12 cellular contexts compared by ENCODE assay signal in the genomic region with DNA sequence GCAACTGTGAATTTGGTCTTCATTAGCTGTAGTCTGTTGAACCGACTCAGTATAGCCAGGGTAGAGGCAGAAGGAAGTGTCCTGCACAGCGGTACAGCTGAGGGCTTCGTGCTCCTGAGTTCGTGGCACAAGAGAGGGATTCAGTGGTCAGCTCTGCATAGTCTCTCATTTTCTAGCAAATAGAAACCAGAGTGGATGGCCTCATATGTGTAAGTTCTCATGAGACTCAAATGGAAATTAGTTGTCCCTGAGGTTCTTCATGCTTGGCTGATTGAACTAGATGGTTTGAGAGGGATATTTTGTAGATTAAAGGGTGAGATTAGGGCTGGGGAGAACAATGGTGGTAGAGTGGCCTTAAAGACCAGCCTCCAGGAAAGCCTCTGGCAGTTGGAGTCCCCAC. TPM values are rescaled to one million over a fixed set of nuclear protein-coding genes. Genes with fewer than 3 reads are reported as not detected.
A peak's percentile ranks its signal among the peaks of the same experiment; 100 is the strongest.
DNase-seq lines count a peak whose midpoint lies in the region; ATAC-seq and TF ChIP-seq lines count a peak whose summit lies in the region.
"Had no signal": no experiment of that assay in that cellular context is flagged by ENCODE, and none has a peak within 500 bp of the region (broad histone marks: within the 10 kb centered on the region; RNA-seq: fewer than 3 reads in every experiment).

No MANE protein-coding gene starts in this region.

- H3K27me3 Mint-ChIP-seq in WTC11 (ENCODE audit: low read depth), result no peaks in the 10 kb centered on the region
- H3K27me3 Mint-ChIP-seq: activated CD4-positive, alpha-beta T cell treated with anti-CD3 and anti-CD28 coated beads, Interleukin-2, amount 10 ng/mL, durations not matched to agents 24 days and 14 days; activated naive CD8-positive, alpha-beta T cell treated with anti-CD3 and anti-CD28 coated beads, Interleukin-2, amount 50 U/mL, for 24 hours; naive thymus-derived CD4-positive, alpha-beta T cell had no signal

- H3K9me3 Mint-ChIP-seq in WTC11, result peaks cover 7% of the 10 kb centered on the region; the same call in 1 of the 2 replicates
- H3K9me3 Mint-ChIP-seq: activated CD4-positive, alpha-beta T cell treated with anti-CD3 and anti-CD28 coated beads, Interleukin-2, amount 10 ng/mL, durations not matched to agents 24 days and 14 days had no signal

- H3K4me1 Mint-ChIP-seq in WTC11, result peaks cover 3% of the 10 kb centered on the region

- no peak for TF ChIP-seq CTCF in WTC11 (IDR thresholded peaks at IDR 0.05)

- peak overlapping the region; percentile 38; the same call in 1 of the 2 replicates for H3K27ac Mint-ChIP-seq in WTC11
- H3K27ac Mint-ChIP-seq: activated CD4-positive, alpha-beta T cell treated with anti-CD3 and anti-CD28 coated beads, Interleukin-2, amount 10 ng/mL, durations not matched to agents 24 days and 14 days; activated naive CD8-positive, alpha-beta T cell treated with anti-CD3 and anti-CD28 coated beads, Interleukin-2, amount 50 U/mL, for 24 hours had no signal

- H3K4me3 Mint-ChIP-seq in WTC11, result no peak overlapping the region
- H3K4me3 Mint-ChIP-seq: activated CD4-positive, alpha-beta T cell treated with anti-CD3 and anti-CD28 coated beads, Interleukin-2, amount 10 ng/mL, durations not matched to agents 24 days and 14 days; activated naive CD8-positive, alpha-beta T cell treated with anti-CD3 and anti-CD28 coated beads, Interleukin-2, amount 50 U/mL, for 24 hours had no signal

- ATAC-seq in GM19351 (IDR thresholded peaks at IDR 0.05; ENCODE audit: unreplicated experiment), result peak; percentile 67
- ATAC-seq in HG02885 (IDR thresholded peaks at IDR 0.05; ENCODE audit: poor library complexity, unreplicated experiment), result peak; percentile 68
- ATAC-seq in WTC11, result no peak
- ATAC-seq: activated naive CD8-positive, alpha-beta T cell treated with anti-CD3 and anti-CD28 coated beads, Interleukin-2, amount 50 U/mL, for 24 hours; naive thymus-derived CD4-positive, alpha-beta T cell had no signal

- peak; percentile 72 for DNase-seq in DMS79 treated with DMSO at 0.1 percent for 48 hours (lab: John Stamatoyannopoulos, UW)
- no peak for DNase-seq in WTC11 (ENCODE audit: low spot score)
- DNase-seq in cardiac septum (ENCODE audit: low spot score), result no peak
- no peak for DNase-seq in activated T-cell treated with anti-CD3 and anti-CD28 coated beads, Interleukin-2, amount 50 U/mL, for 1 hour
- DNase-seq in ecto neural progenitor cell (ENCODE audit: low spot score), result no peak
- DNase-seq in NCI-H446 treated with DMSO at 0.1 percent for 48 hours (lab: John Stamatoyannopoulos, UW), result no peak
- DNase-seq: activated CD4-positive, alpha-beta T cell treated with anti-CD3 and anti-CD28 coated beads, Interleukin-2, amount 10 ng/mL, durations not matched to agents 24 days and 14 days; activated naive CD8-positive, alpha-beta T cell treated with anti-CD3 and anti-CD28 coated beads, Interleukin-2, amount 50 U/mL, for 24 hours; naive thymus-derived CD4-positive, alpha-beta T cell; NCI-H187 treated with DMSO at 0.1 percent for 48 hours had no signal

- CTCF ChIA-PET in WTC11 (lab: Charles Lee), result no interaction called here

- peaks cover 9% of the 10 kb centered on the region for H3K36me3 Mint-ChIP-seq in WTC11

- POLR2A ChIA-PET in WTC11 (lab: Charles Lee), result no interaction called here

- intact Hi-C loops in cardiac septum (cut with DNase I), result no loop called here

TF ChIP-seq in WTC11, 78 proteins besides CTCF, POLR2A, EP300 and RAD21 (continues in another document):
- TF ChIP-seq JUN (CRISPR knock-in tag; IDR thresholded peaks at IDR 0.05), result no peak
- TF ChIP-seq SP1 (CRISPR knock-in tag; conservative IDR thresholded peaks at IDR 0.05), result no peak
- no peak for TF ChIP-seq PRRX2 (CRISPR knock-in tag; IDR thresholded peaks at IDR 0.05)
- TF ChIP-seq SMAD4 (CRISPR knock-in tag; IDR thresholded peaks at IDR 0.05), result no peak
- no peak for TF ChIP-seq GABPB1 (CRISPR knock-in tag; IDR thresholded peaks at IDR 0.05)
- TF ChIP-seq, protein P1, sequence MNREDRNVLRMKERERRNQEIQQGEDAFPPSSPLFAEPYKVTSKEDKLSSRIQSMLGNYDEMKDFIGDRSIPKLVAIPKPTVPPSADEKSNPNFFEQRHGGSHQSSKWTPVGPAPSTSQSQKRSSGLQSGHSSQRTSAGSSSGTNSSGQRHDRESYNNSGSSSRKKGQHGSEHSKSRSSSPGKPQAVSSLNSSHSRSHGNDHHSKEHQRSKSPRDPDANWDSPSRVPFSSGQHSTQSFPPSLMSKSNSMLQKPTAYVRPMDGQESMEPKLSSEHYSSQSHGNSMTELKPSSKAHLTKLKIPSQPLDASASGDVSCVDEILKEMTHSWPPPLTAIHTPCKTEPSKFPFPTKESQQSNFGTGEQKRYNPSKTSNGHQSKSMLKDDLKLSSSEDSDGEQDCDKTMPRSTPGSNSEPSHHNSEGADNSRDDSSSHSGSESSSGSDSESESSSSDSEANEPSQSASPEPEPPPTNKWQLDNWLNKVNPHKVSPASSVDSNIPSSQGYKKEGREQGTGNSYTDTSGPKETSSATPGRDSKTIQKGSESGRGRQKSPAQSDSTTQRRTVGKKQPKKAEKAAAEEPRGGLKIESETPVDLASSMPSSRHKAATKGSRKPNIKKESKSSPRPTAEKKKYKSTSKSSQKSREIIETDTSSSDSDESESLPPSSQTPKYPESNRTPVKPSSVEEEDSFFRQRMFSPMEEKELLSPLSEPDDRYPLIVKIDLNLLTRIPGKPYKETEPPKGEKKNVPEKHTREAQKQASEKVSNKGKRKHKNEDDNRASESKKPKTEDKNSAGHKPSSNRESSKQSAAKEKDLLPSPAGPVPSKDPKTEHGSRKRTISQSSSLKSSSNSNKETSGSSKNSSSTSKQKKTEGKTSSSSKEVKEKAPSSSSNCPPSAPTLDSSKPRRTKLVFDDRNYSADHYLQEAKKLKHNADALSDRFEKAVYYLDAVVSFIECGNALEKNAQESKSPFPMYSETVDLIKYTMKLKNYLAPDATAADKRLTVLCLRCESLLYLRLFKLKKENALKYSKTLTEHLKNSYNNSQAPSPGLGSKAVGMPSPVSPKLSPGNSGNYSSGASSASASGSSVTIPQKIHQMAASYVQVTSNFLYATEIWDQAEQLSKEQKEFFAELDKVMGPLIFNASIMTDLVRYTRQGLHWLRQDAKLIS (CRISPR knock-in tag; IDR thresholded peaks at IDR 0.05; ENCODE audit: borderline replicate concordance), result no peak
- no peak for TF ChIP-seq ZNF121 (CRISPR knock-in tag; IDR thresholded peaks at IDR 0.05)
- TF ChIP-seq, protein P2, sequence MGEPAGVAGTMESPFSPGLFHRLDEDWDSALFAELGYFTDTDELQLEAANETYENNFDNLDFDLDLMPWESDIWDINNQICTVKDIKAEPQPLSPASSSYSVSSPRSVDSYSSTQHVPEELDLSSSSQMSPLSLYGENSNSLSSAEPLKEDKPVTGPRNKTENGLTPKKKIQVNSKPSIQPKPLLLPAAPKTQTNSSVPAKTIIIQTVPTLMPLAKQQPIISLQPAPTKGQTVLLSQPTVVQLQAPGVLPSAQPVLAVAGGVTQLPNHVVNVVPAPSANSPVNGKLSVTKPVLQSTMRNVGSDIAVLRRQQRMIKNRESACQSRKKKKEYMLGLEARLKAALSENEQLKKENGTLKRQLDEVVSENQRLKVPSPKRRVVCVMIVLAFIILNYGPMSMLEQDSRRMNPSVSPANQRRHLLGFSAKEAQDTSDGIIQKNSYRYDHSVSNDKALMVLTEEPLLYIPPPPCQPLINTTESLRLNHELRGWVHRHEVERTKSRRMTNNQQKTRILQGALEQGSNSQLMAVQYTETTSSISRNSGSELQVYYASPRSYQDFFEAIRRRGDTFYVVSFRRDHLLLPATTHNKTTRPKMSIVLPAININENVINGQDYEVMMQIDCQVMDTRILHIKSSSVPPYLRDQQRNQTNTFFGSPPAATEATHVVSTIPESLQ (CRISPR knock-in tag; IDR thresholded peaks at IDR 0.05), result no peak
- TF ChIP-seq ARID4B (CRISPR knock-in tag; IDR thresholded peaks at IDR 0.05; ENCODE audit: borderline replicate concordance), result no peak
- no peak for TF ChIP-seq TEAD1 (CRISPR knock-in tag; IDR thresholded peaks at IDR 0.05)
- no peak for TF ChIP-seq TEAD4 (CRISPR knock-in tag; IDR thresholded peaks at IDR 0.05)
- no peak for TF ChIP-seq NR2C2 (CRISPR knock-in tag; IDR thresholded peaks at IDR 0.05)
- TF ChIP-seq TP53 (CRISPR knock-in tag; IDR thresholded peaks at IDR 0.05), result no peak
- TF ChIP-seq ZNF219 (CRISPR knock-in tag; IDR thresholded peaks at IDR 0.05; ENCODE audit: borderline replicate concordance), result no peak

RNA-seq across cellular contexts. Expression of gene ARHGEF7, which starts 50.5 kb away (rescaled TPM):
- 43.3 to 47.3 TPM (median 44.3 TPM) in 3 replicates for total RNA-seq in WTC11 (2021)
- total RNA-seq in cardiac septum, result 41.3 TPM
